In genomic region chr16:8430401-8430800, GRCh38 we compare ENCODE assay signal across 19 cellular contexts.
DNase-seq lines count a peak whose midpoint lies in the region; ATAC-seq and TF ChIP-seq lines count a peak whose summit lies in the region.
"Had no signal": no experiment of that assay in that cellular context is flagged by ENCODE, and none has a peak within 500 bp of the region (broad histone marks: within the 10 kb centered on the region; RNA-seq: fewer than 3 reads in every experiment).

No MANE protein-coding gene starts in this region.

- TF ChIP-seq POLR2A in esophagus muscularis mucosa (IDR thresholded peaks at IDR 0.05; ENCODE audit: low read depth), result no peak

- intact Hi-C loops in esophagus muscularis mucosa (cut with DNase I), result no loop called here

- no peak overlapping the region for H3K4me3 ChIP-seq in esophagus muscularis mucosa

- H3K4me1 ChIP-seq in esophagus muscularis mucosa, result no peaks in the 10 kb centered on the region

- TF ChIP-seq CTCF in esophagus muscularis mucosa (IDR thresholded peaks at IDR 0.05), result no peak

- TF ChIP-seq EP300 in esophagus muscularis mucosa (IDR thresholded peaks at IDR 0.05), result no peak

- WGBS in esophagus muscularis mucosa, result 87% methylated on average over 3 of the region's 3 CpGs

- peaks cover 0 to 9% (median 3%) of the 10 kb centered on the region in 4 donors for H3K9me3 ChIP-seq in esophagus muscularis mucosa

- H3K27ac ChIP-seq in esophagus muscularis mucosa (replicated peaks in 1 of 4), result no peak overlapping the region
- H3K27ac ChIP-seq: 22Rv1 had no signal

- H3K36me3 ChIP-seq in esophagus muscularis mucosa, result no peaks in the 10 kb centered on the region

- ATAC-seq in HG02884 (IDR thresholded peaks at IDR 0.05; ENCODE audit: unreplicated experiment), result no peak

- DNase-seq in NCI-H748 (lab: John Stamatoyannopoulos, UW; ENCODE audit: unreplicated experiment) (peak; percentile 14), NCI-H748 treated with DMSO at 0.1 percent for 48 hours (lab: John Stamatoyannopoulos, UW) (no peak), esophagus muscularis mucosa (ENCODE audit: extremely low spot score) (peak; percentile 74), iPS-NIHi7 (ENCODE audit: extremely low spot score) (peak; percentile 21), dermis blood vessel endothelial cell (no peak), DMS53 (lab: John Stamatoyannopoulos, UW) (no peak)
- no peak for DNase-seq in activated T-cell treated with anti-CD3 and anti-CD28 coated beads, Interleukin-2, amount 50 U/mL, for 1 hour
- DNase-seq: ACHN; C1 segment of cervical spinal cord; Calu3; CD4-positive, alpha-beta memory T cell; COR-L47; DND-41; EL; GF-D8; GOT3; HCEC 1CT had no signal

- H3K27me3 ChIP-seq in esophagus muscularis mucosa, result no peaks in the 10 kb centered on the region

Comparison
In these comparisons a context has a peak if more than half of its experiments do, and no peak if none do; other contexts are left out.
1. DNase-seq: peak in NCI-H748 (single experiment), esophagus muscularis mucosa (single experiment) and iPS-NIHi7 (single experiment); none in NCI-H748 treated with DMSO at 0.1 percent for 48 hours (single experiment), dermis blood vessel endothelial cell (single experiment), activated T-cell treated with anti-CD3 and anti-CD28 coated beads, Interleukin-2, amount 50 U/mL, for 1 hour (single experiment) and DMS53 (single experiment).